ENCODE assay signal across 25 cellular contexts in the genomic region with DNA sequence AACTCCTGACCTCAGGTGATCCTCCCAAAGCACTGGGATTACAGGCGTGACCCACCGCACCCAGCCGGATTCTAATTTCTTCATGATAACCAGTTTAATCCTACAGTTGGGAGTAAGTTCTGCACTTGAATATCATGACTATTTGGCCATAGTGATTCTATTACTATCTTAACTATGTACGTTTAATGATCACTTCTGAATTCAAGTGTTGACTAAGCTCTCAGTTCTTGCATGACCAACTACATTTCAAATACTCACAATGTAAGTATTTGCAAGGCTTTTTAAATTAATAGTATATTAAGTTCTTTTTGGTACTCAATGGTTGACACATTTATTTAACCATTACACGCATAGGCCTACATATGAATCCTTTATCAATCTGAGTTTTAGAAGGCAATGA.
"Had no signal": no experiment of that assay in that cellular context is flagged by ENCODE, and none has a peak within 500 bp of the region (broad histone marks: within the 10 kb centered on the region; RNA-seq: fewer than 3 reads in every experiment).

No MANE protein-coding gene starts in this region.

- H3K9ac ChIP-seq: neural progenitor cell had no signal

- H3K27me3 Mint-ChIP-seq: naive thymus-derived CD8-positive, alpha-beta T cell; stimulated activated naive B cell treated with anti-CD40 and anti-IgM and Interleukin-4, amounts not matched to agents 10 μg/mL and 1 μg/mL and 100 μg/mL, for 72 hours; stimulated activated naive CD8-positive, alpha-beta T cell treated with anti-CD3 and anti-CD28 coated beads, Interleukin-15, Interleukin-2, amounts not matched to agents 100 ng/mL and 50 ng/mL, for 24 hours had no signal

- H3K4me3 ChIP-seq: neural progenitor cell, pancreas, psoas muscle, right lobe of liver, sigmoid colon, stomach, thoracic aorta, thyroid gland, tibial nerve, upper lobe of left lung, vagina had no signal

- DNase-seq: naive thymus-derived CD8-positive, alpha-beta T cell; occipital lobe; pancreas; psoas muscle; right cardiac atrium; right lobe of liver; sigmoid colon; small intestine; stimulated activated CD4-positive, alpha-beta T cell treated with anti-CD3 and anti-CD28 coated beads, Interleukin-15, amount 100 ng/mL, for 24 hours; stimulated activated CD4-positive, alpha-beta T cell treated with anti-CD3 and anti-CD28 coated beads, Interleukin-2, amount 100 ng/mL, for 24 hours; stimulated activated CD4-positive, alpha-beta T cell treated with anti-CD3 and anti-CD28 coated beads, Interleukin-2, amount 100 ng/mL, for 48 hours; stimulated activated CD4-positive, alpha-beta T cell treated with anti-CD3 and anti-CD28 coated beads, Interleukin-4, amount 100 ng/mL, for 24 hours; stimulated activated naive B cell treated with anti-CD40 and anti-IgM and Interleukin-4, amounts not matched to agents 10 μg/mL and 1 μg/mL and 100 μg/mL, for 72 hours; stimulated activated naive CD4-positive, alpha-beta T cell treated with Interleukin-2 at 50 U/mL for 16 hours; stomach; thyroid gland; trophoblast cell; upper lobe of left lung had no signal

- H3K4me1 Mint-ChIP-seq: naive thymus-derived CD8-positive, alpha-beta T cell; stimulated activated effector memory CD8-positive, alpha-beta T cell treated with anti-CD3 and anti-CD28 coated beads, Interleukin-12 subunit alpha, Interleukin-12 subunit beta, amount 100 ng/mL, for 72 hours; stimulated activated naive B cell treated with anti-CD40 and anti-IgM and Interleukin-4, amounts not matched to agents 10 μg/mL and 1 μg/mL and 100 μg/mL, for 72 hours had no signal

- H3K9me3 ChIP-seq: pancreas, psoas muscle, right lobe of liver, sigmoid colon, stomach, thoracic aorta, thyroid gland, tibial nerve, upper lobe of left lung, vagina had no signal

- H3K27me3 ChIP-seq: neural progenitor cell, pancreas, right lobe of liver, sigmoid colon, stomach, thyroid gland, tibial nerve, upper lobe of left lung, vagina had no signal

- H3K4me2 ChIP-seq: neural progenitor cell had no signal

- H3K4me3 Mint-ChIP-seq: naive thymus-derived CD8-positive, alpha-beta T cell; nephron; neural progenitor cell; stimulated activated effector memory CD8-positive, alpha-beta T cell treated with anti-CD3 and anti-CD28 coated beads, Interleukin-12 subunit alpha, Interleukin-12 subunit beta, amount 100 ng/mL, for 72 hours; stimulated activated naive B cell treated with anti-CD40 and anti-IgM and Interleukin-4, amounts not matched to agents 10 μg/mL and 1 μg/mL and 100 μg/mL, for 72 hours; stimulated activated naive CD8-positive, alpha-beta T cell treated with anti-CD3 and anti-CD28 coated beads, Interleukin-15, Interleukin-2, amounts not matched to agents 100 ng/mL and 50 ng/mL, for 24 hours had no signal

- H3K36me3 ChIP-seq: neural progenitor cell had no signal

- H2AFZ ChIP-seq: neural progenitor cell had no signal

- H3K4me1 ChIP-seq: pancreas, right lobe of liver, stomach, thyroid gland, tibial nerve, upper lobe of left lung, vagina had no signal

- H3K27ac ChIP-seq: pancreas, psoas muscle, right lobe of liver, sigmoid colon, stomach, thoracic aorta, thyroid gland, tibial nerve, upper lobe of left lung, vagina had no signal

- H3K9me3 Mint-ChIP-seq: naive thymus-derived CD8-positive, alpha-beta T cell; nephron; neural progenitor cell; stimulated activated effector memory CD8-positive, alpha-beta T cell treated with anti-CD3 and anti-CD28 coated beads, Interleukin-12 subunit alpha, Interleukin-12 subunit beta, amount 100 ng/mL, for 72 hours; stimulated activated naive B cell treated with anti-CD40 and anti-IgM and Interleukin-4, amounts not matched to agents 10 μg/mL and 1 μg/mL and 100 μg/mL, for 72 hours; stimulated activated naive CD8-positive, alpha-beta T cell treated with anti-CD3 and anti-CD28 coated beads, Interleukin-15, Interleukin-2, amounts not matched to agents 100 ng/mL and 50 ng/mL, for 24 hours had no signal

- H3K27ac Mint-ChIP-seq: naive thymus-derived CD8-positive, alpha-beta T cell; nephron; neural progenitor cell; stimulated activated effector memory CD8-positive, alpha-beta T cell treated with anti-CD3 and anti-CD28 coated beads, Interleukin-12 subunit alpha, Interleukin-12 subunit beta, amount 100 ng/mL, for 72 hours; stimulated activated naive B cell treated with anti-CD40 and anti-IgM and Interleukin-4, amounts not matched to agents 10 μg/mL and 1 μg/mL and 100 μg/mL, for 72 hours; stimulated activated naive CD8-positive, alpha-beta T cell treated with anti-CD3 and anti-CD28 coated beads, Interleukin-15, Interleukin-2, amounts not matched to agents 100 ng/mL and 50 ng/mL, for 24 hours had no signal

- ATAC-seq: naive thymus-derived CD8-positive, alpha-beta T cell; pancreas; psoas muscle; right cardiac atrium; right lobe of liver; stimulated activated effector memory CD8-positive, alpha-beta T cell treated with anti-CD3 and anti-CD28 coated beads, Interleukin-12 subunit alpha, Interleukin-12 subunit beta, amount 100 ng/mL, for 72 hours; stimulated activated naive B cell treated with anti-CD40 and anti-IgM and Interleukin-4, amounts not matched to agents 10 μg/mL and 1 μg/mL and 100 μg/mL, for 72 hours had no signal
